21 cellular contexts compared by ENCODE assay signal in genomic region chr14:74949211-74949610, GRCh38. TPM values are rescaled to one million over a fixed set of nuclear protein-coding genes. Genes with fewer than 3 reads are reported as not detected.
"Had no signal": no experiment of that assay in that cellular context is flagged by ENCODE, and none has a peak within 500 bp of the region (broad histone marks: within the 10 kb centered on the region; RNA-seq: fewer than 3 reads in every experiment).

No MANE protein-coding gene starts in this region.

- H3K36me3 ChIP-seq: neutrophil, right atrium auricular region, upper lobe of left lung, uterus had no signal

- DNase-seq: cerebellar nuclear complex; dermis blood vessel endothelial cell; effector CD4-positive, alpha-beta T cell; endodermal cell; heart left ventricle; hypothalamus; midbrain; nephron progenitor cell; posterior cingulate gyrus; stimulated activated CD4-positive, alpha-beta T cell treated with anti-CD3 and anti-CD28 coated beads, Interleukin-2, amount 100 ng/mL, for 48 hours; stimulated activated naive CD4-positive, alpha-beta T cell treated with Interleukin-2 at 50 U/mL for 16 hours; uterus had no signal

- ATAC-seq: heart left ventricle, left lobe of liver had no signal

- H3K4me1 ChIP-seq: uterus had no signal

- H3K9me3 ChIP-seq: heart left ventricle, neutrophil, right atrium auricular region, upper lobe of left lung, uterus had no signal

- FAIRE-seq: colon, endothelial cell of umbilical vein, frontal cortex, islet of Langerhans had no signal

- H3K4me2 ChIP-seq: smooth muscle cell had no signal

- H3K27me3 ChIP-seq: heart left ventricle, right atrium auricular region, uterus had no signal

- H3K4me3 ChIP-seq: heart left ventricle, right atrium auricular region, smooth muscle cell, upper lobe of left lung, uterus had no signal

- H3K27ac ChIP-seq: neutrophil, right atrium auricular region, upper lobe of left lung, uterus had no signal

RNA-seq across cellular contexts. Expression of gene RPS6KL1, which starts 26.2 kb away (rescaled TPM):
- total RNA-seq: smooth muscle cell had no signal
- polyA plus RNA-seq: smooth muscle cell had no signal
